ENCODE assay signal across 8 cellular contexts in the genomic region with DNA sequence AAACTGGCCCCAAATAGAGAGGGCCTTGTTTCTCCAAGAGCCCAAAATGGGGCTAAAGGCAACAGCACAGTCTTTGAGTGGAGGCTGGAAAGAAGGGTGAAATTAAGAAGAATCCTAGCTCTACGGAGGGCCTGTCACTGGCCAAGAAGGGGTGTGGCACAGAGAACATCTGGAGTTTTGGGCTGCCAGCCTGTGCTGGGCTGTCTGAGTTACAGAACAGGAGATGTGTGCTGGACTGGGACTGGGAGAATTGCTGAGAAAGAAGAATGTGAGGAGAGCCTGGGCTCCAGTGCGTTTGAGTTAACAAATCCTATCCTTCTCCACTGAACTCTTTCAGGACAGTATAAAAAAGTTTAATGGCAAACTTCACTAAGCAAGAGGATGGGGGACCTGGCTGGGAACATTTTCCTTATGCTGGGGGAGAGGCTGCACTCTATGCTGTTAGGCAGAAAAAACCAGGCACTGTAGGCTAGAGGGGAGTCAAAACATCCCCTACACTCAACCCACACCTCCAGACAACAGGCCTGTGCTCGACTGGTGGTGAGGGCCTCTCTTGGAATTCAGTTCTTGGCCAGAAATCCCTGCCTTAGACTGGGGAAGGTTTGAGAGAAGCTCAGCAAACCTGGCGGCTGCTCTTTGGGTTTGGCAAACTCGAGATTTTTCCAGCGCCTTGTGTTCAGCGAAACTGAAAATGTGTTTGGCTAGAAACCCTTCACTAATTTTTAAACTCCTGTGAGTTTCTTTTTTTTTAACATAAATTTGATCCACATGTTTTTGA.
A peak's percentile ranks its signal among the peaks of the same experiment; 100 is the strongest.
DNase-seq lines count a peak whose midpoint lies in the region; ATAC-seq and TF ChIP-seq lines count a peak whose summit lies in the region.
"Had no signal": no experiment of that assay in that cellular context is flagged by ENCODE, and none has a peak within 500 bp of the region (broad histone marks: within the 10 kb centered on the region; RNA-seq: fewer than 3 reads in every experiment).

No MANE protein-coding gene starts in this region.

- WGBS in urinary bladder: 31% methylated on average over 7 of the region's 7 CpGs

- H3K4me3 Mint-ChIP-seq in activated naive CD8-positive, alpha-beta T cell treated with anti-CD3 and anti-CD28 coated beads for 36 hours: no peak overlapping the region

- no peaks in the 10 kb centered on the region for H3K9me3 Mint-ChIP-seq in activated naive CD8-positive, alpha-beta T cell treated with anti-CD3 and anti-CD28 coated beads for 36 hours

- DNase-seq in RPMI8226 (peak; percentile 29), fibroblast of villous mesenchyme (ENCODE audit: low read depth) (peak; percentile 41), 8988T (no peak)
- DNase-seq in activated naive CD8-positive, alpha-beta T cell treated with anti-CD3 and anti-CD28 coated beads for 36 hours: no peak
- DNase-seq: NCI-H187 treated with DMSO at 0.1 percent for 48 hours had no signal

- no peaks in the 10 kb centered on the region for H3K9me3 ChIP-seq in muscle layer of colon (ENCODE audit: low read length)

- H3K4me1 ChIP-seq in muscle layer of colon (ENCODE audit: insufficient read depth, low read length): peaks cover 15% of the 10 kb centered on the region
- H3K4me1 ChIP-seq in urinary bladder (ENCODE audit: insufficient read depth): no peaks in the 10 kb centered on the region

- no peak for ATAC-seq in GM21576 (IDR thresholded peaks at IDR 0.05; ENCODE audit: unreplicated experiment)

- no peak overlapping the region for H3K9ac ChIP-seq in muscle layer of colon (ENCODE audit: low read length)

- H3K27me3 Mint-ChIP-seq in activated naive CD8-positive, alpha-beta T cell treated with anti-CD3 and anti-CD28 coated beads for 36 hours: peaks cover 11% of the 10 kb centered on the region

- no peak overlapping the region for H3K27ac Mint-ChIP-seq in activated naive CD8-positive, alpha-beta T cell treated with anti-CD3 and anti-CD28 coated beads for 36 hours

- no peaks in the 10 kb centered on the region for H3K36me3 Mint-ChIP-seq in activated naive CD8-positive, alpha-beta T cell treated with anti-CD3 and anti-CD28 coated beads for 36 hours

- H3K36me3 ChIP-seq in muscle layer of colon (ENCODE audit: insufficient read depth, low read length) (no peaks in the 10 kb centered on the region), urinary bladder (ENCODE audit: insufficient read depth) (no peaks in the 10 kb centered on the region)

- H3K27ac ChIP-seq in muscle layer of colon (ENCODE audit: low read depth, low read length) (peak overlapping the region; percentile 25), urinary bladder (ENCODE audit: low read depth) (peak overlapping the region; percentile 62)

- no peak overlapping the region for H3K4me3 ChIP-seq in fibroblast of villous mesenchyme (ENCODE audit: low read depth, low read length)
- H3K4me3 ChIP-seq in muscle layer of colon (ENCODE audit: low read depth in 1 of 2, low read length in 2 of 2): peak overlapping the region in 1 of 2 donors; percentile 26
- no peak overlapping the region for H3K4me3 ChIP-seq in urinary bladder (ENCODE audit: low read depth, low read length)

- H3K27me3 ChIP-seq in muscle layer of colon (ENCODE audit: control insufficient read depth in 1 of 2, insufficient read depth in 2 of 2, low read length in 2 of 2): no peaks in the 10 kb centered on the region

- TF ChIP-seq CTCF in fibroblast of villous mesenchyme (IDR thresholded peaks at IDR 0.05; ENCODE audit: insufficient read depth, low read depth, low read length): no peak

- no peaks in the 10 kb centered on the region for H3K4me1 Mint-ChIP-seq in activated naive CD8-positive, alpha-beta T cell treated with anti-CD3 and anti-CD28 coated beads for 36 hours

Comparison
In these comparisons a context has a peak if more than half of its experiments do, and no peak if none do; other contexts are left out.
1. DNase-seq: peak in RPMI8226 (single experiment) and fibroblast of villous mesenchyme (single experiment); none in activated naive CD8-positive, alpha-beta T cell treated with anti-CD3 and anti-CD28 coated beads for 36 hours (single experiment) and 8988T (single experiment).